Comparison of ENCODE assay signal across 10 cellular contexts in genomic region chr6:166959906-166960608, GRCh38. TPM values are rescaled to one million over a fixed set of nuclear protein-coding genes. Genes with fewer than 3 reads are reported as not detected.
DNase-seq lines count a peak whose midpoint lies in the region; ATAC-seq and TF ChIP-seq lines count a peak whose summit lies in the region.
"Had no signal": no experiment of that assay in that cellular context is flagged by ENCODE, and none has a peak within 500 bp of the region (broad histone marks: within the 10 kb centered on the region; RNA-seq: fewer than 3 reads in every experiment).

No MANE protein-coding gene starts in this region.

- peak overlapping the region; percentile 80 for H3K4me3 Mint-ChIP-seq in CD8-positive, alpha-beta T cell
- H3K4me3 Mint-ChIP-seq in chondrocyte (ENCODE audit: unreplicated experiment) (no peak overlapping the region), natural killer cell (peak overlapping the region; percentile 86)

- H3K9me3 Mint-ChIP-seq in CD8-positive, alpha-beta T cell = peaks cover 7% of the 10 kb centered on the region
- H3K9me3 Mint-ChIP-seq in chondrocyte (ENCODE audit: low read depth) (no peaks in the 10 kb centered on the region), natural killer cell (no peaks in the 10 kb centered on the region)

- H3K27ac ChIP-seq in CD8-positive, alpha-beta T cell (ENCODE audit: low read depth, low read length) = peak overlapping the region; percentile 54

- H3K4me1 ChIP-seq in CD8-positive, alpha-beta T cell (ENCODE audit: insufficient read depth, low read length) = peaks cover 34% of the 10 kb centered on the region
- H3K4me1 ChIP-seq in Loucy (ENCODE audit: insufficient read depth, low read length, poor library complexity, severe bottlenecking) = peaks cover 40% of the 10 kb centered on the region

- H3K9ac ChIP-seq in Loucy (ENCODE audit: low read depth, low read length, poor library complexity, severe bottlenecking) = peak overlapping the region; percentile 44

- intact Hi-C loops in CD8-positive, alpha-beta T cell (cut with DNase I, micrococcal nuclease) = loop anchor here (5.0 to 10.0 kb wide), 2 partner anchors 543 to 545 kb away; no protein-coding TSS in a partner anchor
- intact Hi-C loops in natural killer cell (cut with micrococcal nuclease) = loop anchor here (5.0 kb wide), 1 partner anchor 333 kb away; the partner anchor contains the start of gene RPS6KA2

- peak overlapping the region; percentile 72 for H3K4me2 ChIP-seq in Loucy (ENCODE audit: low read depth, low read length, poor library complexity, severe bottlenecking)

- H3K27ac Mint-ChIP-seq in CD8-positive, alpha-beta T cell = peak overlapping the region; percentile 98
- peak overlapping the region; percentile 34 for H3K27ac Mint-ChIP-seq in chondrocyte (ENCODE audit: unreplicated experiment)
- peak overlapping the region; percentile 89 to 93 for H3K27ac Mint-ChIP-seq in natural killer cell

- peaks cover 4% of the 10 kb centered on the region; the same call in 1 of the 2 replicates for H3F3A ChIP-seq in Loucy (ENCODE audit: low read depth)

- no peaks in the 10 kb centered on the region for H3K9me3 ChIP-seq in CD8-positive, alpha-beta T cell (ENCODE audit: low read length)
- H3K9me3 ChIP-seq in Loucy (ENCODE audit: insufficient read depth, low read depth, low read length) = no peaks in the 10 kb centered on the region
- H3K9me3 ChIP-seq: body of pancreas, testis had no signal

- DNase-seq in CD8-positive, alpha-beta T cell = no peak
- no peak for DNase-seq in chondrocyte (ENCODE audit: low spot score)
- DNase-seq in natural killer cell = no peak
- no peak for DNase-seq in 8988T
- DNase-seq in DMS79 (lab: John Stamatoyannopoulos, UW) = no peak
- no peak for DNase-seq in SHP77 treated with DMSO at 0.1 percent for 48 hours (lab: John Stamatoyannopoulos, UW)
- no peak for DNase-seq in COR-L47 (lab: John Stamatoyannopoulos, UW)
- DNase-seq: testis had no signal

- no peaks in the 10 kb centered on the region for H3K36me3 ChIP-seq in CD8-positive, alpha-beta T cell (ENCODE audit: insufficient read depth, low read length)
- H3K36me3 ChIP-seq in Loucy (ENCODE audit: insufficient read depth, low read length) = no peaks in the 10 kb centered on the region

- peaks cover 40% of the 10 kb centered on the region for H3K4me1 Mint-ChIP-seq in CD8-positive, alpha-beta T cell (ENCODE audit: low read depth)
- H3K4me1 Mint-ChIP-seq in chondrocyte (ENCODE audit: low read depth) (peaks cover 21% of the 10 kb centered on the region), natural killer cell (peaks cover 43 to 49% of the 10 kb centered on the region in 2 donors)

- no peaks in the 10 kb centered on the region for H3K27me3 ChIP-seq in CD8-positive, alpha-beta T cell (ENCODE audit: insufficient read depth, low read length)
- H3K27me3 ChIP-seq in Loucy (ENCODE audit: insufficient read depth, low read length, poor library complexity, severe bottlenecking) = no peaks in the 10 kb centered on the region
- H3K27me3 ChIP-seq: body of pancreas, testis had no signal

- peaks cover 8% of the 10 kb centered on the region; the same call in 1 of the 2 replicates for H3K79me2 ChIP-seq in Loucy (ENCODE audit: insufficient read depth, low read length)

- H3K4me3 ChIP-seq in CD8-positive, alpha-beta T cell (ENCODE audit: low read depth, low read length) = no peak overlapping the region
- H3K4me3 ChIP-seq in Loucy (ENCODE audit: low read length, poor library complexity, severe bottlenecking) = no peak overlapping the region
- H3K4me3 ChIP-seq: body of pancreas, testis had no signal

- no peak for TF ChIP-seq CTCF in CD8-positive, alpha-beta T cell (IDR thresholded peaks at IDR 0.05)
- TF ChIP-seq CTCF in Loucy (conservative IDR thresholded peaks at IDR 0.05; ENCODE audit: low read length) (no peak), chondrocyte (IDR thresholded peaks at IDR 0.05) (no peak), natural killer cell (IDR thresholded peaks at IDR 0.05) (no peak)

- H4K20me1 ChIP-seq in Loucy (ENCODE audit: insufficient read depth, low read length, poor library complexity, severe bottlenecking) = no peaks in the 10 kb centered on the region

- POLR2A ChIA-PET in CD8-positive, alpha-beta T cell (lab: Charles Lee) = interaction anchor here (1.1 to 1.5 kb wide), 4 partner anchors 9 to 39 kb away, joined by 3 to 5 read pairs (median 4); partner anchors contain the start of gene CEP43

- ATAC-seq in CD8-positive, alpha-beta T cell = no peak
- no peak for ATAC-seq in natural killer cell
- ATAC-seq: body of pancreas had no signal

- no peak overlapping the region for H2AFZ ChIP-seq in Loucy (ENCODE audit: low read length)

- peaks cover 9% of the 10 kb centered on the region for H3K36me3 Mint-ChIP-seq in CD8-positive, alpha-beta T cell
- H3K36me3 Mint-ChIP-seq in chondrocyte (ENCODE audit: low read depth) = no peaks in the 10 kb centered on the region
- H3K36me3 Mint-ChIP-seq in natural killer cell = no peaks in the 10 kb centered on the region

- no peaks in the 10 kb centered on the region for H3K27me3 Mint-ChIP-seq in CD8-positive, alpha-beta T cell (ENCODE audit: low read depth)
- H3K27me3 Mint-ChIP-seq in chondrocyte (ENCODE audit: low read depth) = no peaks in the 10 kb centered on the region
- no peaks in the 10 kb centered on the region for H3K27me3 Mint-ChIP-seq in natural killer cell (ENCODE audit: low read depth in 2 of 2)

- no peaks in the 10 kb centered on the region for H3K9me2 ChIP-seq in Loucy (replicated peaks; ENCODE audit: low read depth, low read length)

- CTCF ChIA-PET in CD8-positive, alpha-beta T cell (lab: Charles Lee) = interaction anchor here (0.8 to 3.6 kb wide), 4 partner anchors 11 to 185 kb away, joined by 3 to 23 read pairs (median 6); no protein-coding TSS in a partner anchor

RNA-seq across cellular contexts. Expression of gene RNASET2, which starts 3.7 kb away (rescaled TPM):
- total RNA-seq in CD8-positive, alpha-beta T cell = 10 to 100 TPM; 93.1 to 98.9 TPM
- total RNA-seq in chondrocyte = 27.0 to 29.4 TPM (median 27.1 TPM) in 3 replicates
- 100 to 1,000 TPM in 1 of 3 donors, 10 to 100 TPM in 2; 65.1 to 106 (median 84.5) TPM for total RNA-seq in natural killer cell

RNA-seq across cellular contexts. Expression of gene CEP43, which starts 39.1 kb away (rescaled TPM):
- total RNA-seq in CD8-positive, alpha-beta T cell = 1 to 10 TPM; 5.7 to 8.7 TPM
- total RNA-seq in chondrocyte = 11.7 to 15.4 TPM (median 11.7 TPM) in 3 replicates
- total RNA-seq in natural killer cell = 10 to 100 TPM; 13.5 to 17.0 (median 15.4) TPM

Comparison
In these comparisons a context has a peak if more than half of its experiments do, and no peak if none do; other contexts are left out.
1. H3K27ac Mint-ChIP-seq: peak in every context shown above with its lines; median percentile 98 in CD8-positive, alpha-beta T cell; 91 in natural killer cell; 34 in chondrocyte.